Comparison of ENCODE assay signal across 26 cellular contexts in genomic region chr4:119271361-119272085, GRCh38. TPM values are rescaled to one million over a fixed set of nuclear protein-coding genes. Genes with fewer than 3 reads are reported as not detected.
"Had no signal": no experiment of that assay in that cellular context is flagged by ENCODE, and none has a peak within 500 bp of the region (broad histone marks: within the 10 kb centered on the region; RNA-seq: fewer than 3 reads in every experiment).

No MANE protein-coding gene starts in this region.

- H3K27me3 ChIP-seq: heart left ventricle, neural progenitor cell, ovary, right lobe of liver, tibial artery, upper lobe of left lung, vagina had no signal

- H3K27ac Mint-ChIP-seq: natural killer cell; neural progenitor cell; stimulated activated effector memory CD8-positive, alpha-beta T cell treated with anti-CD3 and anti-CD28 coated beads, Interleukin-12 subunit alpha, Interleukin-12 subunit beta, amount 100 ng/mL, for 72 hours; stimulated activated naive CD8-positive, alpha-beta T cell treated with anti-CD3 and anti-CD28 coated beads, Interleukin-15, Interleukin-2, amounts not matched to agents 100 ng/mL and 50 ng/mL, for 24 hours had no signal

- H3K9me3 Mint-ChIP-seq: natural killer cell; neural progenitor cell; stimulated activated effector memory CD8-positive, alpha-beta T cell treated with anti-CD3 and anti-CD28 coated beads, Interleukin-12 subunit alpha, Interleukin-12 subunit beta, amount 100 ng/mL, for 72 hours; stimulated activated naive CD8-positive, alpha-beta T cell treated with anti-CD3 and anti-CD28 coated beads, Interleukin-15, Interleukin-2, amounts not matched to agents 100 ng/mL and 50 ng/mL, for 24 hours had no signal

- ATAC-seq: heart left ventricle; left colon; left ventricle myocardium superior; natural killer cell; stimulated activated effector memory CD8-positive, alpha-beta T cell treated with anti-CD3 and anti-CD28 coated beads, Interleukin-12 subunit alpha, Interleukin-12 subunit beta, amount 100 ng/mL, for 72 hours had no signal

- H3K4me1 ChIP-seq: neural progenitor cell, prostate gland, right lobe of liver, tibial artery, upper lobe of left lung, vagina had no signal

- H3K36me3 ChIP-seq: neural progenitor cell, ovary, prostate gland had no signal

- H3K36me3 Mint-ChIP-seq: natural killer cell had no signal

- H3K9ac ChIP-seq: neural progenitor cell had no signal

- H3K27me3 Mint-ChIP-seq: stimulated activated naive CD8-positive, alpha-beta T cell treated with anti-CD3 and anti-CD28 coated beads, Interleukin-15, Interleukin-2, amounts not matched to agents 100 ng/mL and 50 ng/mL, for 24 hours had no signal

- H3K4me2 ChIP-seq: neural progenitor cell had no signal

- H2AFZ ChIP-seq: neural progenitor cell had no signal

- H3K9me3 ChIP-seq: heart left ventricle, ovary, prostate gland, right lobe of liver, tibial artery, upper lobe of left lung, vagina had no signal

- H3K27ac ChIP-seq: neural progenitor cell, ovary, prostate gland, right lobe of liver, tibial artery, upper lobe of left lung, vagina had no signal

- DNase-seq: foreskin melanocyte; heart left ventricle; hippocampal formation; left colon; left ventricle myocardium superior; natural killer cell; nucleus accumbens; ovary; retina; right lobe of liver; stimulated activated CD4-positive, alpha-beta T cell treated with anti-CD3 and anti-CD28 coated beads, Interleukin-4, amount 100 ng/mL, for 1 hour; stimulated activated CD8-positive, alpha-beta memory T cell treated with anti-CD3 and anti-CD28 coated beads, Interleukin-4, amount 100 ng/mL, for 48 hours; tibial artery; upper lobe of left lung had no signal

- H3K4me3 Mint-ChIP-seq: mesothelial cell of epicardium; natural killer cell; neural progenitor cell; stimulated activated effector memory CD8-positive, alpha-beta T cell treated with anti-CD3 and anti-CD28 coated beads, Interleukin-12 subunit alpha, Interleukin-12 subunit beta, amount 100 ng/mL, for 72 hours; stimulated activated naive CD8-positive, alpha-beta T cell treated with anti-CD3 and anti-CD28 coated beads, Interleukin-15, Interleukin-2, amounts not matched to agents 100 ng/mL and 50 ng/mL, for 24 hours had no signal

- H3K4me3 ChIP-seq: heart left ventricle, neural progenitor cell, ovary, prostate gland, right lobe of liver, tibial artery, upper lobe of left lung, vagina had no signal

- H3K4me1 Mint-ChIP-seq: natural killer cell; neural progenitor cell; stimulated activated effector memory CD8-positive, alpha-beta T cell treated with anti-CD3 and anti-CD28 coated beads, Interleukin-12 subunit alpha, Interleukin-12 subunit beta, amount 100 ng/mL, for 72 hours had no signal

RNA-seq across cellular contexts. Expression of gene FABP2, which starts 50.4 kb away (rescaled TPM):
- total RNA-seq: glomerular endothelial cell, kidney epithelial cell, left ventricle myocardium superior, mesothelial cell of epicardium, mucosa of gallbladder, myocyte, natural killer cell, prostate gland, temporal lobe, upper lobe of left lung, vagina had no signal
- polyA plus RNA-seq: esophagus, ovary had no signal
